18 cellular contexts compared by ENCODE assay signal in the genomic region with DNA sequence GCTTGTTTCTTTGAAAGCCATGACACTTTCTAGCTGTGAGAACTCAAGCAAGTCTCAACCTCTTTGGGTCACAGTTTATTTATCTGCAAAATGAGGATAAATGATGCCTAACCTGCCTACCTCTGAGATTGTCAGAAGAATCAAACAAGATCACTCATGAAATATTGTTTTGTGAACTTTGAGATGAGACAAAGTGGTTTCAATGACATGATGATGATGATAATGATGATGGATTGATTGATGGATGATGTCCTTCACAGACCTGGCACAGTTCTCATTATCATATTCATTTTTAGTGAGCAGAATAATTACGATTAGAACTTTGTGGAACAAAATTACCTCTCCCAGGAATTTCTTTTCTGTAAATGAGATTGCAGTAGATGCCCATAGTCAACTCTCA.
DNase-seq lines count a peak whose midpoint lies in the region; ATAC-seq, FAIRE-seq and TF ChIP-seq lines count a peak whose summit lies in the region.
"Had no signal": no experiment of that assay in that cellular context is flagged by ENCODE, and none has a peak within 500 bp of the region (broad histone marks: within the 10 kb centered on the region; RNA-seq: fewer than 3 reads in every experiment).

No MANE protein-coding gene starts in this region.

- no peak for DNase-seq in CD4-positive, CD25-positive, alpha-beta regulatory T cell
- DNase-seq in CD8-positive, alpha-beta T cell, result no peak
- DNase-seq in GM12878 (ENCODE audit: low read depth, low spot score), result no peak
- no peak for DNase-seq in activated CD4-positive, CD25-positive, alpha-beta regulatory T cell (lab: John Stamatoyannopoulos, UW)
- DNase-seq: 8988T, Calu3, DMS79 treated with DMSO at 0.1 percent for 48 hours, GF-D8, H9, IMR-90 had no signal

- no peaks in the 10 kb centered on the region for H3F3A ChIP-seq in neural cell (ENCODE audit: insufficient read depth, low read length, poor library complexity, severe bottlenecking)

- TF ChIP-seq CTCF in CD8-positive, alpha-beta T cell (IDR thresholded peaks at IDR 0.05), result no peak
- TF ChIP-seq CTCF in GM12878 (IDR thresholded peaks at IDR 0.05 in 2 of 3, conservative IDR thresholded peaks at IDR 0.05 in 1 of 3; ENCODE audit: control insufficient read depth in 2 of 3, extremely low read depth in 1 of 3, insufficient read depth in 1 of 3, low read depth in 3 of 3, low read length in 3 of 3) (no peak), neural cell (IDR thresholded peaks at IDR 0.05; ENCODE audit: poor library complexity, severe bottlenecking) (no peak)

- H2AFZ ChIP-seq in GM12878 (ENCODE audit: control insufficient read depth, low read depth, low read length) (no peak overlapping the region), neural cell (ENCODE audit: low read depth, low read length) (no peak overlapping the region)

- POLR2A ChIA-PET in CD8-positive, alpha-beta T cell (lab: Charles Lee), result no interaction called here
- POLR2A ChIA-PET in GM12878 (lab: Charles Lee), result no interaction called here

- TF ChIP-seq EP300 in GM12878 (IDR thresholded peaks at IDR 0.05; ENCODE audit: borderline replicate concordance in 1 of 2, control insufficient read depth in 1 of 2, low read depth in 2 of 2, low read length in 2 of 2) (no peak), neural cell (conservative IDR thresholded peaks at IDR 0.05; ENCODE audit: poor library complexity, severe bottlenecking) (peak; percentile 94)

- H3K4me1 Mint-ChIP-seq in CD4-positive, CD25-positive, alpha-beta regulatory T cell, result peaks cover 35 to 81% (median 47%) of the 10 kb centered on the region in 4 donors
- H3K4me1 Mint-ChIP-seq in CD8-positive, alpha-beta T cell (ENCODE audit: low read depth), result peaks cover 66% of the 10 kb centered on the region
- H3K4me1 Mint-ChIP-seq: H9 had no signal

- H3K4me3 Mint-ChIP-seq in CD4-positive, CD25-positive, alpha-beta regulatory T cell, result peak overlapping the region in 1 of 4 donors; percentile 67
- no peak overlapping the region for H3K4me3 Mint-ChIP-seq in CD8-positive, alpha-beta T cell
- H3K4me3 Mint-ChIP-seq: CD14-positive monocyte, H9 had no signal

- H3K27ac ChIP-seq in CD4-positive, CD25-positive, alpha-beta regulatory T cell (ENCODE audit: insufficient read depth, low read length, poor library complexity, severe bottlenecking), result no peak overlapping the region
- no peak overlapping the region for H3K27ac ChIP-seq in CD8-positive, alpha-beta T cell (ENCODE audit: low read depth, low read length)
- no peak overlapping the region for H3K27ac ChIP-seq in GM12878 (ENCODE audit: control insufficient read depth, insufficient read depth)
- no peak overlapping the region for H3K27ac ChIP-seq in neural cell (ENCODE audit: low read length)
- H3K27ac ChIP-seq: BLaER1, HL-60 had no signal

- no peaks in the 10 kb centered on the region for H3K27me3 ChIP-seq in CD4-positive, CD25-positive, alpha-beta regulatory T cell (ENCODE audit: control insufficient read depth, insufficient read depth, low read length)
- H3K27me3 ChIP-seq in CD8-positive, alpha-beta T cell (ENCODE audit: insufficient read depth, low read length), result no peaks in the 10 kb centered on the region
- no peaks in the 10 kb centered on the region for H3K27me3 ChIP-seq in GM12878 (replicated peaks in 1 of 2; ENCODE audit: control insufficient read depth in 2 of 2, insufficient read depth in 2 of 2, low read length in 1 of 2)
- H3K27me3 ChIP-seq in neural cell (ENCODE audit: insufficient read depth, low read depth, low read length), result no peaks in the 10 kb centered on the region
- H3K27me3 ChIP-seq: BLaER1 had no signal

- ATAC-seq in CD4-positive, CD25-positive, alpha-beta regulatory T cell (ENCODE audit: low read depth in 2 of 2), result no peak
- no peak for ATAC-seq in CD8-positive, alpha-beta T cell
- ATAC-seq in GM12878 (no peak), GM21723 (IDR thresholded peaks at IDR 0.05; ENCODE audit: unreplicated experiment) (no peak), HG02973 (IDR thresholded peaks at IDR 0.05; ENCODE audit: unreplicated experiment) (no peak)
- ATAC-seq: K562 had no signal

- peak; percentile 27 for FAIRE-seq in GM12878 (lab: Jason Lieb, UNC)
- FAIRE-seq: H1, K562 had no signal

- peaks cover 19% of the 10 kb centered on the region for H3K36me3 Mint-ChIP-seq in CD4-positive, CD25-positive, alpha-beta regulatory T cell
- H3K36me3 Mint-ChIP-seq in CD8-positive, alpha-beta T cell, result peaks cover 21% of the 10 kb centered on the region
- H3K36me3 Mint-ChIP-seq: CD14-positive monocyte had no signal

- WGBS in GM12878 (ENCODE audit: insufficient coverage, insufficient replicate concordance, low lambda C conversion rate, missing lambda C conversion rate), result 11% methylated on average over 1 of the region's 1 CpG

- in situ Hi-C loops in GM12878 (cut with MboI), result no loop called here

- CTCF ChIA-PET in CD8-positive, alpha-beta T cell (lab: Charles Lee), result interaction anchor here (0.6 to 3.2 kb wide), 2 partner anchors 29 to 36 kb away, joined by 3 to 19 read pairs; no protein-coding TSS in a partner anchor
- CTCF ChIA-PET in GM12878 (lab: Yijun Ruan, JAX), result no interaction called here

- no peak for TF ChIP-seq POLR2A in GM12878 (IDR thresholded peaks at IDR 0.05; ENCODE audit: low read depth, low read length)

- H3K9me3 ChIP-seq in CD4-positive, CD25-positive, alpha-beta regulatory T cell (ENCODE audit: control insufficient read depth in 2 of 2, low read length in 2 of 2), result no peaks in the 10 kb centered on the region
- no peaks in the 10 kb centered on the region for H3K9me3 ChIP-seq in CD8-positive, alpha-beta T cell (ENCODE audit: low read length)
- H3K9me3 ChIP-seq in GM12878 (replicated peaks; ENCODE audit: control insufficient read depth, insufficient read depth, low read length) (no peaks in the 10 kb centered on the region), neural cell (ENCODE audit: low read length) (no peaks in the 10 kb centered on the region)
- H3K9me3 ChIP-seq: BLaER1 had no signal

- H3K4me1 ChIP-seq in CD4-positive, CD25-positive, alpha-beta regulatory T cell (ENCODE audit: control insufficient read depth, insufficient read depth, low read length, poor library complexity, severe bottlenecking), result peaks cover 47% of the 10 kb centered on the region
- H3K4me1 ChIP-seq in CD8-positive, alpha-beta T cell (ENCODE audit: insufficient read depth, low read length), result peaks cover 60% of the 10 kb centered on the region
- no peaks in the 10 kb centered on the region for H3K4me1 ChIP-seq in GM12878 (ENCODE audit: control insufficient read depth, insufficient read depth, low read length)
- H3K4me1 ChIP-seq: BLaER1 had no signal

- intact Hi-C loops in CD8-positive, alpha-beta T cell (cut with DNase I, micrococcal nuclease), result no loop called here
- intact Hi-C loops in GM12878 (cut with micrococcal nuclease; ENCODE audit: unreplicated experiment), result no loop called here

- H3K4me2 ChIP-seq in GM12878 (ENCODE audit: control insufficient read depth, insufficient read depth), result no peak overlapping the region
- no peak overlapping the region for H3K4me2 ChIP-seq in neural cell (ENCODE audit: low read length)
- H3K4me2 ChIP-seq: BLaER1 had no signal

- H4K20me1 ChIP-seq in GM12878 (ENCODE audit: control insufficient read depth, insufficient read depth), result no peaks in the 10 kb centered on the region
- H4K20me1 ChIP-seq in neural cell (ENCODE audit: insufficient read depth), result no peaks in the 10 kb centered on the region
- H4K20me1 ChIP-seq: BLaER1 had no signal

- no TSS peak for BruUV-seq in GM12878 (replicated peaks; lab: Mats Ljungman, UMichigan)

- no peak overlapping the region for H3K9ac ChIP-seq in GM12878 (ENCODE audit: control insufficient read depth, insufficient read depth, low read length)
- H3K9ac ChIP-seq in neural cell (ENCODE audit: low read length), result no peak overlapping the region
- H3K9ac ChIP-seq: BLaER1 had no signal

- RAD21 ChIA-PET in GM12878 (lab: Charles Lee; ENCODE audit: unreplicated experiment), result interaction anchor here (1.2 to 1.7 kb wide), 2 partner anchors 36 to 46 kb away, joined by 3 to 6 read pairs; no protein-coding TSS in a partner anchor

- H3K9me2 ChIP-seq in neural cell (ENCODE audit: insufficient read depth, low read length), result no peaks in the 10 kb centered on the region

- H3K9me3 Mint-ChIP-seq in CD4-positive, CD25-positive, alpha-beta regulatory T cell, result peaks cover 4 to 27% (median 9%) of the 10 kb centered on the region in 7 donors
- peaks cover 10% of the 10 kb centered on the region for H3K9me3 Mint-ChIP-seq in CD8-positive, alpha-beta T cell
- H3K9me3 Mint-ChIP-seq: H9 had no signal

- H3K36me3 ChIP-seq in CD4-positive, CD25-positive, alpha-beta regulatory T cell (ENCODE audit: control insufficient read depth, insufficient read depth, low read length), result no peaks in the 10 kb centered on the region
- H3K36me3 ChIP-seq in CD8-positive, alpha-beta T cell (ENCODE audit: insufficient read depth, low read length), result no peaks in the 10 kb centered on the region
- H3K36me3 ChIP-seq in GM12878 (ENCODE audit: control insufficient read depth in 2 of 2, insufficient read depth in 2 of 2, low read length in 1 of 2) (no peaks in the 10 kb centered on the region), neural cell (ENCODE audit: insufficient read depth, low read length) (no peaks in the 10 kb centered on the region)
- H3K36me3 ChIP-seq: BLaER1 had no signal

- peaks cover 4% of the 10 kb centered on the region for H3K27me3 Mint-ChIP-seq in CD4-positive, CD25-positive, alpha-beta regulatory T cell
- no peaks in the 10 kb centered on the region for H3K27me3 Mint-ChIP-seq in CD8-positive, alpha-beta T cell (ENCODE audit: low read depth)

- SMC1A ChIA-PET in GM12878 (lab: Charles Lee; ENCODE audit: uncharacterized antibody, unreplicated experiment), result no interaction called here

- peak overlapping the region in 2 of 3 donors; percentile 80 to 99 for H3K27ac Mint-ChIP-seq in CD4-positive, CD25-positive, alpha-beta regulatory T cell
- H3K27ac Mint-ChIP-seq in CD8-positive, alpha-beta T cell, result peak overlapping the region; percentile 91
- H3K27ac Mint-ChIP-seq: CD14-positive monocyte, H9 had no signal

- TF ChIP-seq RAD21 in GM12878 (IDR thresholded peaks at IDR 0.05; ENCODE audit: insufficient read depth, low read depth, low read length) (no peak), neural cell (conservative IDR thresholded peaks at IDR 0.05) (no peak)

- H3K79me2 ChIP-seq in GM12878 (ENCODE audit: control insufficient read depth, insufficient read depth, low read length) (no peaks in the 10 kb centered on the region), neural cell (replicated peaks; ENCODE audit: insufficient read depth, low read length) (no peaks in the 10 kb centered on the region)

- H3K4me3 ChIP-seq in CD4-positive, CD25-positive, alpha-beta regulatory T cell (ENCODE audit: low read depth, low read length), result peak overlapping the region; percentile 64
- H3K4me3 ChIP-seq in CD8-positive, alpha-beta T cell (ENCODE audit: low read depth, low read length), result no peak overlapping the region
- H3K4me3 ChIP-seq in GM12878 (no peak overlapping the region), neural cell (ENCODE audit: low read length) (no peak overlapping the region)
- H3K4me3 ChIP-seq: BLaER1, K562 had no signal

TF ChIP-seq in GM12878, 131 proteins besides CTCF, POLR2A, EP300 and RAD21 (continues in another document):
- no peak for TF ChIP-seq SREBF2 (IDR thresholded peaks at IDR 0.05; ENCODE audit: low read length)

TF ChIP-seq in neural cell, 6 proteins besides CTCF, POLR2A, EP300 and RAD21 (continues in another document):
- TF ChIP-seq EZH2 (IDR thresholded peaks at IDR 0.05; ENCODE audit: borderline replicate concordance, insufficient read depth, low read length, poor library complexity, severe bottlenecking), result no peak
- peak; percentile 84 for TF ChIP-seq POLR2AphosphoS5 (IDR thresholded peaks at IDR 0.05)
